In the genomic region with DNA sequence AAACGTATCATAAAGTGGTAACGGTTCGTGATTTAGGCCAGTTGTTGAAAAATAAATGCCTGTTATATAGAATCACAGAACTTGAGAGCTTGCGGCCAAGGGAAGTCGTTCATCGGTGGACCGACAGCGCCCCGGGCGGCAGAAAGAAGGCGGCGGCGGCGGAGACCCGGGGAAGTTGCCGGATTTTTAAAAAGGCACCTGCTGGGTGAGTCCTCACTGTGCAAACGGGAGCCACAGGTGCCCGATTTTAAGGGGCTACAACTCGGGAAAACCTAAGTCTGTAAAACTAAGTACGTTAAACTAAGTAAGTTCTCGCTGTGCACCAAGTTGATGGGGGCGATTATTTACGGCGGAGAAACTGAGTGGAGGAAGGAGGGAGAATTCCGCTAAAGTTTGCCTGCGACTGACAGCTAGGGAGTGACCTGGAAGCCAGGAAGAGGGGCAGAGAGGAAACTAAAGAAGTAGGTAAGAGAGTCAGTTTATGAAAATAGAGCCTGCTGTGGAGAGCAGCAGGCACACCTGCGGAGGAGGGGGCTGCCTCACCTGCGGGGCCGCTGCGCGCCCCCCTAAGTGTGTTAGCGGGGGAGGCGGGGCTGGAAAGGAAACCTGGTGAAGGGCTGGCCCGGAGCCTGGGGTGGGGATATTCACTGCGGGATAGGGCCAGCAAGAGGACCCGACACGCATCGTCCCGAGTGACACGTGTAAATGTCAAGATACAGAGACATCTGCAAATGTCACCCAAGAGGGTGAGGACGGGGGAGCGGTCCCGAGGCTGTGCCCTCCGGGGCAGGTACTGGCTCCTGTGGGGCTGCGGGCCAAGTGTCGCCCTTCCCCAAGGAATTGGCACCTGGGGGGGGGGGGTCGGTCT, we compare ENCODE assay signal across 8 cellular contexts. TPM values are rescaled to one million over a fixed set of nuclear protein-coding genes. Genes with fewer than 3 reads are reported as not detected.
DNase-seq lines count a peak whose midpoint lies in the region; ATAC-seq and TF ChIP-seq lines count a peak whose summit lies in the region.

No MANE protein-coding gene starts in this region.

- DNase-seq in NCI-H774 (lab: John Stamatoyannopoulos, UW) = peak; percentile 16
- peak in 35 of 56 donors; percentile 8 to 81 (median 46) for DNase-seq in amygdala (lab: John Stamatoyannopoulos, UW)
- DNase-seq in right atrium auricular region (ENCODE audit: low spot score) = peak; percentile 85
- peak; percentile 58 for DNase-seq in prostate gland (ENCODE audit: low spot score)
- no peak for DNase-seq in NK-92 (lab: John Stamatoyannopoulos, UW; ENCODE audit: unreplicated experiment)

- ATAC-seq in HG02852 (IDR thresholded peaks at IDR 0.05; ENCODE audit: unreplicated experiment) (no peak), GM19452 (IDR thresholded peaks at IDR 0.05; ENCODE audit: unreplicated experiment) (no peak)

- H3K27ac ChIP-seq in right atrium auricular region (peak overlapping the region in 1 of 2 donors; percentile 62), prostate gland (no peak overlapping the region)

- peaks cover 0 to 18% of the 10 kb centered on the region in 2 donors for H3K4me1 ChIP-seq in right atrium auricular region
- H3K4me1 ChIP-seq in prostate gland (replicated peaks) = no peaks in the 10 kb centered on the region

- no peak for TF ChIP-seq POLR2A in prostate gland (IDR thresholded peaks at IDR 0.05)

- WGBS in prostate gland = 2% methylated on average over 47 of the region's 47 CpGs

- no peaks in the 10 kb centered on the region for H3K9me3 ChIP-seq in right atrium auricular region
- H3K9me3 ChIP-seq in prostate gland = no peaks in the 10 kb centered on the region

- intact Hi-C loops in prostate gland (cut with DNase I) = loop anchor here (5.0 kb wide), 1 partner anchor 405 kb away; no protein-coding TSS in a partner anchor

- no peak overlapping the region for H3K4me3 ChIP-seq in GM12875 (ENCODE audit: low read depth, low read length)
- H3K4me3 ChIP-seq in right atrium auricular region = peak overlapping the region; percentile 24 to 51
- peak overlapping the region; percentile 33 to 41 for H3K4me3 ChIP-seq in prostate gland

- H3K27me3 ChIP-seq in right atrium auricular region (peaks cover 0 to 4% of the 10 kb centered on the region in 2 donors), prostate gland (replicated peaks; ENCODE audit: insufficient read depth) (no peaks in the 10 kb centered on the region)

- H3K36me3 ChIP-seq in right atrium auricular region (no peaks in the 10 kb centered on the region), prostate gland (no peaks in the 10 kb centered on the region)

- TF ChIP-seq CTCF in GM12875 (IDR thresholded peaks at IDR 0.05; ENCODE audit: borderline replicate concordance, insufficient read depth, low read depth, low read length) (peak; percentile 41; the same call in 1 of the 2 replicates), right atrium auricular region (IDR thresholded peaks at IDR 0.05) (peak; percentile 35 to 80), prostate gland (IDR thresholded peaks at IDR 0.05) (peak; percentile 33 to 77 (median 64))

RNA-seq across cellular contexts. Expression of gene ADAM12, which starts 1.0 kb away (rescaled TPM):
- total RNA-seq in right atrium auricular region = 1 to 10 TPM in 1 of 2 donors, under 1 TPM in 1; 0.71 to 1.2 TPM
- total RNA-seq in prostate gland = 1 to 10 TPM in 1 of 2 donors, under 1 TPM in 1; 0.14 to 1.9 TPM
